13 cellular contexts compared by ENCODE assay signal in genomic region chr4:119038465-119038864, GRCh38.
A peak's percentile ranks its signal among the peaks of the same experiment; 100 is the strongest.
DNase-seq lines count a peak whose midpoint lies in the region; TF ChIP-seq lines count a peak whose summit lies in the region.
"Had no signal": no experiment of that assay in that cellular context is flagged by ENCODE, and none has a peak within 500 bp of the region (broad histone marks: within the 10 kb centered on the region; RNA-seq: fewer than 3 reads in every experiment).

No MANE protein-coding gene starts in this region.

- intact Hi-C loops in breast epithelium (cut with DNase I; ENCODE audit: low total_unique reads), result no loop called here
- intact Hi-C loops in MCF 10A (cut with micrococcal nuclease), result no loop called here
- intact Hi-C loops in uterus (cut with DNase I; ENCODE audit: low total_unique reads), result loop anchor here (10.0 kb wide), 1 partner anchor 54 kb away; no protein-coding TSS in a partner anchor

- H2AFZ ChIP-seq in Karpas-422 (ENCODE audit: low read length), result no peak overlapping the region

- H3K4me3 Mint-ChIP-seq in MCF 10A (ENCODE audit: unreplicated experiment), result no peak overlapping the region

- H3K9me3 Mint-ChIP-seq in MCF 10A (ENCODE audit: unreplicated experiment), result no peaks in the 10 kb centered on the region

- H3K9me2 ChIP-seq in Karpas-422 (replicated peaks; ENCODE audit: insufficient read depth, low read length), result no peaks in the 10 kb centered on the region

- TF ChIP-seq CTCF in breast epithelium (IDR thresholded peaks at IDR 0.05), result no peak
- no peak for TF ChIP-seq CTCF in MCF 10A (IDR thresholded peaks at IDR 0.05; ENCODE audit: unreplicated experiment)
- no peak for TF ChIP-seq CTCF in uterus (IDR thresholded peaks at IDR 0.05)

- no peaks in the 10 kb centered on the region for H3K9me3 ChIP-seq in breast epithelium
- no peaks in the 10 kb centered on the region for H3K9me3 ChIP-seq in adipocyte (ENCODE audit: control insufficient read depth, low read length)
- H3K9me3 ChIP-seq in uterus, result no peaks in the 10 kb centered on the region
- no peaks in the 10 kb centered on the region for H3K9me3 ChIP-seq in Karpas-422 (ENCODE audit: low read length)
- H3K9me3 ChIP-seq: lower lobe of right lung had no signal

- CTCF ChIA-PET in MCF 10A (lab: Yijun Ruan, JAX), result interaction anchor here (1.1 to 7.5 kb wide), 3 partner anchors 15 to 252 kb away, joined by 4 to 93 read pairs (median 39); no protein-coding TSS in a partner anchor

- peaks cover 7% of the 10 kb centered on the region for H3K4me1 Mint-ChIP-seq in MCF 10A (ENCODE audit: insufficient read depth, unreplicated experiment)

- H3K36me3 ChIP-seq in breast epithelium (no peaks in the 10 kb centered on the region), adipocyte (ENCODE audit: control insufficient read depth, insufficient read depth, low read length, severe bottlenecking) (peaks cover 13% of the 10 kb centered on the region), uterus (no peaks in the 10 kb centered on the region), Karpas-422 (ENCODE audit: insufficient read depth, low read length) (no peaks in the 10 kb centered on the region)
- H3K36me3 ChIP-seq: lower lobe of right lung had no signal

- H3K4me2 ChIP-seq in Karpas-422 (ENCODE audit: low read depth, low read length, poor library complexity, severe bottlenecking), result no peak overlapping the region

- H3K36me3 Mint-ChIP-seq in MCF 10A (ENCODE audit: insufficient read depth, unreplicated experiment), result no peaks in the 10 kb centered on the region

- H3K9ac ChIP-seq in adipocyte (ENCODE audit: low read length) (peak overlapping the region; percentile 52), Karpas-422 (ENCODE audit: low read length) (no peak overlapping the region)

- peaks cover 7% of the 10 kb centered on the region in 2 donors for H3K4me1 ChIP-seq in breast epithelium
- H3K4me1 ChIP-seq in adipocyte (ENCODE audit: control insufficient read depth, insufficient read depth, low read length), result peaks cover 74% of the 10 kb centered on the region
- peaks cover 0 to 14% of the 10 kb centered on the region in 2 donors for H3K4me1 ChIP-seq in uterus
- no peaks in the 10 kb centered on the region for H3K4me1 ChIP-seq in Karpas-422 (ENCODE audit: low read length)

- no peaks in the 10 kb centered on the region for H4K20me1 ChIP-seq in Karpas-422 (ENCODE audit: insufficient read depth, low read depth, low read length)

- TF ChIP-seq POLR2A in breast epithelium (IDR thresholded peaks at IDR 0.05) (no peak), uterus (IDR thresholded peaks at IDR 0.05) (no peak)

- DNase-seq in breast epithelium (ENCODE audit: low spot score in 2 of 2) (no peak), MCF 10A (ENCODE audit: unreplicated experiment) (no peak), adipocyte (ENCODE audit: low read depth) (peak; percentile 36), lung microvascular endothelial cell (ENCODE audit: low read depth in 2 of 2) (peak; percentile 8 to 48), uterus (no peak), Karpas-422 (no peak), cerebellar nuclear complex (lab: John Stamatoyannopoulos, UW) (no peak), midbrain (lab: John Stamatoyannopoulos, UW) (no peak)
- DNase-seq: activated CD4-positive, alpha-beta T cell treated with anti-CD3 and anti-CD28 coated beads, Interleukin-2, amount 50 U/mL, for 1 hour; cortex of kidney; lower lobe of right lung; NCI-H1105 treated with DMSO at 0.1 percent for 48 hours; NCI-H774 had no signal

- POLR2A ChIA-PET in MCF 10A (lab: Yijun Ruan, JAX), result interaction anchor here (2.3 to 5.6 kb wide), 4 partner anchors 13 to 262 kb away, joined by 6 to 82 read pairs (median 10); partner anchors contain the start of gene USP53

- H3K27ac ChIP-seq in breast epithelium (peak overlapping the region; percentile 36 to 68), uterus (peak overlapping the region; percentile 93 to 99), Karpas-422 (ENCODE audit: low read length) (no peak overlapping the region)
- H3K27ac ChIP-seq: lower lobe of right lung had no signal

- H3K27ac Mint-ChIP-seq in MCF 10A (ENCODE audit: low read depth, unreplicated experiment), result no peak overlapping the region

- H3K4me3 ChIP-seq in breast epithelium (no peak overlapping the region), adipocyte (ENCODE audit: low read length) (peak overlapping the region; percentile 1), uterus (no peak overlapping the region), Karpas-422 (ENCODE audit: low read length) (no peak overlapping the region)
- H3K4me3 ChIP-seq: lower lobe of right lung had no signal

- H3K27me3 ChIP-seq in breast epithelium, result no peaks in the 10 kb centered on the region
- H3K27me3 ChIP-seq in adipocyte (replicated peaks; ENCODE audit: control insufficient read depth, insufficient read depth, low read length), result no peaks in the 10 kb centered on the region
- no peaks in the 10 kb centered on the region for H3K27me3 ChIP-seq in uterus
- H3K27me3 ChIP-seq in Karpas-422 (ENCODE audit: low read length), result no peaks in the 10 kb centered on the region

- H3K27me3 Mint-ChIP-seq in MCF 10A (ENCODE audit: insufficient read depth, unreplicated experiment), result no peaks in the 10 kb centered on the region

- H3K79me2 ChIP-seq in Karpas-422 (ENCODE audit: low read length), result no peaks in the 10 kb centered on the region

- no TSS peak for BruUV-seq in MCF 10A (replicated peaks; lab: Mats Ljungman, UMichigan)

Comparison
In these comparisons a context has a peak if more than half of its experiments do, and no peak if none do; other contexts are left out.
1. DNase-seq: peak in adipocyte (single experiment) and lung microvascular endothelial cell (2 of 2); none in breast epithelium (0 of 2), MCF 10A (single experiment), uterus (0 of 2), Karpas-422 (single experiment), cerebellar nuclear complex (0 of 2) and midbrain (single experiment).